Comparison of ENCODE assay signal across 1 cellular context in genomic region chr1:26237230-26237966, GRCh38.
TF ChIP-seq lines count a peak whose summit lies in the region.

No MANE protein-coding gene starts in this region.

TF ChIP-seq in K562, 482 proteins besides CTCF, POLR2A, EP300 and RAD21 (continued from another document and continues in another):
- TF ChIP-seq HOXB6 (CRISPR knock-in tag; IDR thresholded peaks at IDR 0.05; ENCODE audit: borderline replicate concordance) = no peak
- peak; percentile 77 for TF ChIP-seq ARID1B (IDR thresholded peaks at IDR 0.05)
- TF ChIP-seq ZNF140 (CRISPR knock-in tag; IDR thresholded peaks at IDR 0.05) = no peak
- no peak for TF ChIP-seq ARID3B (CRISPR knock-in tag; IDR thresholded peaks at IDR 0.05; ENCODE audit: borderline replicate concordance)
- TF ChIP-seq ZBTB11 (CRISPR knock-in tag; IDR thresholded peaks at IDR 0.05) = no peak
- TF ChIP-seq MTA2 (IDR thresholded peaks at IDR 0.05; ENCODE audit: low read depth) = no peak
- TF ChIP-seq ZNF589 (CRISPR knock-in tag; IDR thresholded peaks at IDR 0.05; ENCODE audit: low read depth) = no peak
- TF ChIP-seq CC2D1A (IDR thresholded peaks at IDR 0.05) = no peak
- TF ChIP-seq ZNF696 (CRISPR knock-in tag; conservative IDR thresholded peaks at IDR 0.05) = no peak
- no peak for TF ChIP-seq HBP1 (CRISPR knock-in tag; IDR thresholded peaks at IDR 0.05)
- no peak for TF ChIP-seq HIVEP1 (CRISPR knock-in tag; IDR thresholded peaks at IDR 0.05)
- no peak for TF ChIP-seq ZNF197 (CRISPR knock-in tag; IDR thresholded peaks at IDR 0.05; ENCODE audit: low read depth)
- no peak for TF ChIP-seq ZKSCAN1 (IDR thresholded peaks at IDR 0.05; ENCODE audit: low read depth, low read length)
- no peak for TF ChIP-seq ZC3H4 (CRISPR knock-in tag; IDR thresholded peaks at IDR 0.05; ENCODE audit: borderline replicate concordance)
- no peak for TF ChIP-seq ZNF77 (CRISPR knock-in tag; IDR thresholded peaks at IDR 0.05)
- TF ChIP-seq EGR1 (conservative IDR thresholded peaks at IDR 0.05) = no peak
- no peak for TF ChIP-seq RBM25 (IDR thresholded peaks at IDR 0.05; ENCODE audit: low read depth, low read length, severe bottlenecking)
- TF ChIP-seq BRD4 (IDR thresholded peaks at IDR 0.05) = no peak
- TF ChIP-seq TRIM25 (IDR thresholded peaks at IDR 0.05; ENCODE audit: borderline replicate concordance) = no peak
- no peak; the same call in 1 of the 2 replicates for TF ChIP-seq ZEB2 (IDR thresholded peaks at IDR 0.05)
- TF ChIP-seq RHOXF2B (CRISPR knock-in tag; conservative IDR thresholded peaks at IDR 0.05) = no peak
- TF ChIP-seq RCOR1 (IDR thresholded peaks at IDR 0.05; ENCODE audit: borderline replicate concordance in 1 of 2, low read depth in 2 of 2, low read length in 2 of 2) = no peak; a peak in 1 of 4 replicates
- TF ChIP-seq SMC3 (conservative IDR thresholded peaks at IDR 0.05; ENCODE audit: insufficient read depth, low read depth, low read length) = no peak
- no peak for TF ChIP-seq GATAD2A (IDR thresholded peaks at IDR 0.05)
- TF ChIP-seq STAT6 (CRISPR knock-in tag; IDR thresholded peaks at IDR 0.05) = no peak
- no peak for TF ChIP-seq ELF1 (tag; IDR thresholded peaks at IDR 0.05)
- no peak for TF ChIP-seq ZNF408 (CRISPR knock-in tag; IDR thresholded peaks at IDR 0.05; ENCODE audit: low read depth)
- 0 out of 2 replicates have a peak, but pooled peaks have one; percentile 18 for TF ChIP-seq L3MBTL2 (IDR thresholded peaks at IDR 0.05)
- TF ChIP-seq ZNF395 (CRISPR knock-in tag; IDR thresholded peaks at IDR 0.05) = peak; percentile 37; the same call in 1 of the 2 replicates
- no peak for TF ChIP-seq BCOR (IDR thresholded peaks at IDR 0.05)
- TF ChIP-seq ZNF584 (CRISPR knock-in tag; IDR thresholded peaks at IDR 0.05; ENCODE audit: low read depth) = no peak
- TF ChIP-seq ARID4B (CRISPR knock-in tag; IDR thresholded peaks at IDR 0.05) = no peak
- no peak for TF ChIP-seq HMG20A (CRISPR knock-in tag; conservative IDR thresholded peaks at IDR 0.05)
- no peak for TF ChIP-seq PCBP2 (IDR thresholded peaks at IDR 0.05; ENCODE audit: low read depth, low read length, poor library complexity, severe bottlenecking)
- no peak for TF ChIP-seq ZNF23 (CRISPR knock-in tag; IDR thresholded peaks at IDR 0.05)
- no peak for TF ChIP-seq ETS1 (conservative IDR thresholded peaks at IDR 0.05; ENCODE audit: control insufficient read depth, low read depth, low read length)
- TF ChIP-seq HOMEZ (CRISPR knock-in tag; IDR thresholded peaks at IDR 0.05) = no peak
- TF ChIP-seq ETV1 (tag; conservative IDR thresholded peaks at IDR 0.05; ENCODE audit: low read depth) = no peak
- TF ChIP-seq PKNOX1 (IDR thresholded peaks at IDR 0.05) = peak; percentile 19
- TF ChIP-seq RBM14 (IDR thresholded peaks at IDR 0.05; ENCODE audit: borderline replicate concordance, insufficient read depth, low read depth, low read length) = no peak
- no peak for TF ChIP-seq ZNF668 (CRISPR knock-in tag; IDR thresholded peaks at IDR 0.05)
- TF ChIP-seq SREBF2 (CRISPR knock-in tag; IDR thresholded peaks at IDR 0.05) = no peak
- TF ChIP-seq ZNF274 (IDR thresholded peaks at IDR 0.05; ENCODE audit: borderline replicate concordance, low read depth, low read length) = no peak
- no peak for TF ChIP-seq ZZZ3 (IDR thresholded peaks at IDR 0.05)
- TF ChIP-seq SP1 (CRISPR knock-in tag; IDR thresholded peaks at IDR 0.05) = no peak
